Comparison of ENCODE assay signal across 11 cellular contexts in genomic region chr3:186616299-186616617, GRCh38. TPM values are rescaled to one million over a fixed set of nuclear protein-coding genes. Genes with fewer than 3 reads are reported as not detected.
DNase-seq lines count a peak whose midpoint lies in the region; ATAC-seq and TF ChIP-seq lines count a peak whose summit lies in the region.
"Had no signal": no experiment of that assay in that cellular context is flagged by ENCODE, and none has a peak within 500 bp of the region (broad histone marks: within the 10 kb centered on the region; RNA-seq: fewer than 3 reads in every experiment).

No MANE protein-coding gene starts in this region.

- H2AK5ac ChIP-seq in IMR-90 (ENCODE audit: low read depth, low read length): no peak overlapping the region

- H3K4me2 ChIP-seq in IMR-90 (ENCODE audit: low read depth, low read length): no peak overlapping the region

- H2BK5ac ChIP-seq in IMR-90 (ENCODE audit: low read depth, low read length, poor library complexity, severe bottlenecking): no peak overlapping the region

- CTCF ChIA-PET in IMR-90 (lab: Yijun Ruan, JAX): interaction anchor here (0.5 to 3.8 kb wide), 11 partner anchors 10 to 584 kb away, joined by 3 to 28 read pairs (median 5); partner anchors contain the start of gene DNAJB11

- no peak overlapping the region for H3K9ac ChIP-seq in IMR-90 (ENCODE audit: low read depth, low read length)

- no peaks in the 10 kb centered on the region for H3K79me1 ChIP-seq in IMR-90 (ENCODE audit: low read depth in 1 of 2, low read length in 2 of 2)

- in situ Hi-C loops in IMR-90 (cut with MboI; ENCODE audit: low sequenced_read_pairs): loop anchor here (5.0 kb wide), 1 partner anchor 206 kb away; no protein-coding TSS in a partner anchor

- peak overlapping the region; percentile 34 for H2AK9ac ChIP-seq in IMR-90 (replicated peaks; ENCODE audit: low read depth, low read length, poor library complexity)

- ATAC-seq in IMR-90 (ENCODE audit: low read depth) (no peak), RWPE2 (ENCODE audit: low read depth) (no peak), psoas muscle (no peak)

- H3K56ac ChIP-seq in IMR-90 (ENCODE audit: extremely low read depth, insufficient read depth, low read length): no peak overlapping the region

- H4K20me1 ChIP-seq in IMR-90 (ENCODE audit: insufficient read depth, low read length): no peaks in the 10 kb centered on the region

- dilution Hi-C loops in IMR-90 (cut with HindIII; ENCODE audit: low sequenced_read_pairs, unreplicated experiment): no loop called here

- no peak for TF ChIP-seq POLR2A in IMR-90 (IDR thresholded peaks at IDR 0.05; ENCODE audit: low read depth, low read length)

- peak overlapping the region; percentile 49 for H2AFZ ChIP-seq in IMR-90 (replicated peaks; ENCODE audit: low read length, poor library complexity)

- no peaks in the 10 kb centered on the region for H3K9me1 ChIP-seq in IMR-90 (ENCODE audit: insufficient read depth, low read length)

- H2BK20ac ChIP-seq in IMR-90 (ENCODE audit: low read depth, low read length): no peak overlapping the region

- H3K9me3 ChIP-seq in IMR-90 (ENCODE audit: control insufficient read depth, insufficient read depth, low read length): no peaks in the 10 kb centered on the region
- H3K9me3 ChIP-seq in RWPE2 (ENCODE audit: severe bottlenecking): no peaks in the 10 kb centered on the region
- H3K9me3 ChIP-seq in psoas muscle: no peaks in the 10 kb centered on the region
- H3K9me3 ChIP-seq: Peyer's patch had no signal

- H3K4ac ChIP-seq in IMR-90 (ENCODE audit: low read depth, low read length): no peak overlapping the region

- H3K14ac ChIP-seq in IMR-90 (replicated peaks; ENCODE audit: low read depth, low read length): no peak overlapping the region

- POLR2A ChIA-PET in IMR-90 (lab: Charles Lee; ENCODE audit: unreplicated experiment): interaction anchor here (1.2 kb wide), 1 partner anchor 168 kb away, joined by 4 read pairs; the partner anchor contains the start of gene EIF4A2

- H4K91ac ChIP-seq in IMR-90 (ENCODE audit: insufficient read depth, low read depth, low read length): no peak overlapping the region

- no peak overlapping the region for H3K23ac ChIP-seq in IMR-90 (ENCODE audit: low read depth, low read length)

- TF ChIP-seq CTCF in C4-2B (conservative IDR thresholded peaks at IDR 0.05): no peak
- TF ChIP-seq CTCF in IMR-90 (conservative IDR thresholded peaks at IDR 0.05; ENCODE audit: low read depth, low read length): no peak
- TF ChIP-seq CTCF in RWPE2 (IDR thresholded peaks at IDR 0.05; ENCODE audit: poor library complexity, severe bottlenecking): no peak
- TF ChIP-seq CTCF in psoas muscle (IDR thresholded peaks at IDR 0.05): no peak

- H4K5ac ChIP-seq in IMR-90 (ENCODE audit: low read depth, low read length): no peak overlapping the region

- BruUV-seq in IMR-90 (replicated peaks; lab: Mats Ljungman, UMichigan): no TSS peak

- no peak overlapping the region for H3K18ac ChIP-seq in IMR-90 (ENCODE audit: low read depth, low read length)

- H2BK15ac ChIP-seq in IMR-90 (ENCODE audit: low read depth, low read length): no peak overlapping the region

- H3K4me3 ChIP-seq in IMR-90 (ENCODE audit: insufficient read depth, low read depth, low read length) (no peak overlapping the region), RWPE2 (ENCODE audit: severe bottlenecking) (no peak overlapping the region), psoas muscle (no peak overlapping the region)

- no peak overlapping the region for H4K8ac ChIP-seq in IMR-90 (ENCODE audit: low read depth in 2 of 2, low read length in 2 of 2)

- H3K27ac ChIP-seq in C4-2B (peak overlapping the region; percentile 31; the same call in 1 of the 2 replicates), IMR-90 (ENCODE audit: insufficient read depth, low read length) (no peak overlapping the region), RWPE2 (ENCODE audit: poor library complexity, severe bottlenecking) (peak overlapping the region; percentile 54), psoas muscle (no peak overlapping the region)
- H3K27ac ChIP-seq: Peyer's patch had no signal

- H3K4me1 ChIP-seq in IMR-90 (ENCODE audit: control insufficient read depth, insufficient read depth, low read length): no peaks in the 10 kb centered on the region
- H3K4me1 ChIP-seq in RWPE2 (ENCODE audit: insufficient read depth, poor library complexity, severe bottlenecking): peaks cover 7% of the 10 kb centered on the region
- H3K4me1 ChIP-seq in psoas muscle: no peaks in the 10 kb centered on the region
- H3K4me1 ChIP-seq: Peyer's patch had no signal

- H3K36me3 ChIP-seq in IMR-90 (ENCODE audit: control insufficient read depth, insufficient read depth, low read length) (no peaks in the 10 kb centered on the region), RWPE2 (ENCODE audit: low read depth) (no peaks in the 10 kb centered on the region), psoas muscle (ENCODE audit: insufficient read depth in 1 of 2, low read depth in 1 of 2) (no peaks in the 10 kb centered on the region)
- H3K36me3 ChIP-seq: Peyer's patch had no signal

- H3K27me3 ChIP-seq in IMR-90 (ENCODE audit: control insufficient read depth, insufficient read depth, low read length) (peaks cover 18% of the 10 kb centered on the region), RWPE2 (ENCODE audit: insufficient read depth, poor library complexity, severe bottlenecking) (no peaks in the 10 kb centered on the region), psoas muscle (ENCODE audit: insufficient read depth in 3 of 3, low read length in 2 of 3) (peaks cover 0 to 30% (median 0%) of the 10 kb centered on the region in 3 donors)
- H3K27me3 ChIP-seq: Peyer's patch had no signal

- DNase-seq in IMR-90 (no peak), RWPE2 (ENCODE audit: low spot score) (no peak), GM19238 (ENCODE audit: insufficient read length, low spot score) (no peak), psoas muscle (no peak), SW480 (ENCODE audit: low spot score) (no peak)
- DNase-seq: H9 had no signal

- WGBS in IMR-90 (ENCODE audit: extremely low coverage in 2 of 2, insufficient read length in 1 of 2), 2 experiments: 74% methylated on average over 2 of the region's 8 CpGs; no CpG with 5 or more reads in 1 of the 2 experiments
- WGBS in psoas muscle, 3 donors: 82 to 86% (median 82%) methylated on average over 8 of the region's 8 CpGs

- intact Hi-C loops in IMR-90 (cut with micrococcal nuclease) (loop anchor here (2.0 to 5.0 kb wide), 4 partner anchors 75 to 634 kb away; no protein-coding TSS in a partner anchor), psoas muscle (cut with DNase I) (loop anchor here in 1 of 2 donors (5.0 to 10.0 kb wide), 2 partner anchors 206 to 549 kb away; no protein-coding TSS in a partner anchor)

- no peak overlapping the region for H2BK120ac ChIP-seq in IMR-90 (ENCODE audit: low read depth, low read length)

- no peak for TF ChIP-seq RAD21 in IMR-90 (IDR thresholded peaks at IDR 0.05; ENCODE audit: low read length)

TF ChIP-seq in IMR-90, 13 proteins besides CTCF, POLR2A, EP300 and RAD21:
- no peak for TF ChIP-seq ELK1 (IDR thresholded peaks at IDR 0.05; ENCODE audit: borderline replicate concordance, low read depth, low read length)

RNA-seq across cellular contexts. Expression of gene AHSG, which starts 3.4 kb away (rescaled TPM):
- total RNA-seq in IMR-90 (2012; rRNA removed): not detected in 2 replicates
- polyA plus RNA-seq in IMR-90 (2012; rRNA removed): not detected in 2 replicates
- polyA plus RNA-seq in IMR-90 (2012; cell fraction: cytosol; rRNA removed): 0.04 TPM in 2 replicates
- 0.05 TPM in 1 of 2 replicates, not detected in the other for polyA plus RNA-seq in IMR-90 (2012; cell fraction: nucleus; rRNA removed; ENCODE audit: low replicate concordance)
- not detected for total RNA-seq in psoas muscle
- not detected for polyA plus RNA-seq in psoas muscle
- total RNA-seq: G401; H9; MCF 10A; Peyer's patch; T-helper 1 cell treated with Interleukin-12 subunit alpha and Interleukin-12 subunit beta and Interleukin-4 antibody, amounts not matched to agents 30 ng/mL and 1 ng/mL, for 36 hours had no signal

RNA-seq across cellular contexts. Expression of gene FETUB, which starts 23.9 kb away (rescaled TPM):
- total RNA-seq in IMR-90 (2012; rRNA removed) (not detected in 2 replicates), psoas muscle (not detected)
- polyA plus RNA-seq in IMR-90 (2012; rRNA removed) (not detected in 2 replicates), psoas muscle (not detected)
- polyA plus RNA-seq in IMR-90 (2012; cell fraction: cytosol; rRNA removed): 0.03 TPM in 1 of 2 replicates, not detected in the other
- polyA plus RNA-seq in IMR-90 (2012; cell fraction: nucleus; rRNA removed; ENCODE audit: low replicate concordance): not detected in 2 replicates
- total RNA-seq: G401; H9; MCF 10A; Peyer's patch; T-helper 1 cell treated with Interleukin-12 subunit alpha and Interleukin-12 subunit beta and Interleukin-4 antibody, amounts not matched to agents 30 ng/mL and 1 ng/mL, for 36 hours had no signal

RNA-seq across cellular contexts. Expression of gene DNAJB11, which starts 45.7 kb away (rescaled TPM):
- 27.4 and 62.8 TPM in 2 replicates for total RNA-seq in IMR-90 (2012; rRNA removed)
- 42.4 and 48.6 TPM in 2 replicates for polyA plus RNA-seq in IMR-90 (2012; rRNA removed)
- polyA plus RNA-seq in IMR-90 (2012; cell fraction: cytosol; rRNA removed): 16.5 and 35.2 TPM in 2 replicates
- polyA plus RNA-seq in IMR-90 (2012; cell fraction: nucleus; rRNA removed; ENCODE audit: low replicate concordance): 9.1 and 32.7 TPM in 2 replicates
- total RNA-seq in psoas muscle: 10 to 100 TPM; 10.3 to 24.2 (median 17.4) TPM
- polyA plus RNA-seq in psoas muscle: 10 to 100 TPM; 35.4 to 49.2 (median 47.3) TPM

RNA-seq across cellular contexts. Expression of gene TBCCD1, which starts 49.1 kb away (rescaled TPM):
- 17.8 and 19.7 TPM in 2 replicates for total RNA-seq in IMR-90 (2012; rRNA removed)
- 6.5 and 7.9 TPM in 2 replicates for polyA plus RNA-seq in IMR-90 (2012; rRNA removed)
- polyA plus RNA-seq in IMR-90 (2012; cell fraction: cytosol; rRNA removed): 3.5 and 3.7 TPM in 2 replicates
- polyA plus RNA-seq in IMR-90 (2012; cell fraction: nucleus; rRNA removed; ENCODE audit: low replicate concordance): 4.8 and 20.3 TPM in 2 replicates
- total RNA-seq in psoas muscle: 1 to 10 TPM; 4.9 to 7.8 (median 6.4) TPM
- 10 to 100 TPM in 1 of 3 donors, 1 to 10 TPM in 2; 4.6 to 10.8 (median 7.6) TPM for polyA plus RNA-seq in psoas muscle

RNA-seq across cellular contexts. Expression of gene HRG, which starts 49.6 kb away (rescaled TPM):
- not detected in 2 replicates for total RNA-seq in IMR-90 (2012; rRNA removed)
- not detected in 2 replicates for polyA plus RNA-seq in IMR-90 (2012; rRNA removed)
- not detected in 2 replicates for polyA plus RNA-seq in IMR-90 (2012; cell fraction: cytosol; rRNA removed)
- not detected in 2 replicates for polyA plus RNA-seq in IMR-90 (2012; cell fraction: nucleus; rRNA removed; ENCODE audit: low replicate concordance)
- total RNA-seq in psoas muscle: not detected
- polyA plus RNA-seq in psoas muscle: not detected
- total RNA-seq: G401; H9; Peyer's patch; T-helper 1 cell treated with Interleukin-12 subunit alpha and Interleukin-12 subunit beta and Interleukin-4 antibody, amounts not matched to agents 30 ng/mL and 1 ng/mL, for 36 hours had no signal

Comparison
In these comparisons a context has a peak if more than half of its experiments do, and no peak if none do; other contexts are left out.
1. H3K27ac ChIP-seq: peak in C4-2B (single experiment) and RWPE2 (single experiment); none in IMR-90 (single experiment) and psoas muscle (single experiment).